7 cellular contexts compared by ENCODE assay signal in the genomic region with DNA sequence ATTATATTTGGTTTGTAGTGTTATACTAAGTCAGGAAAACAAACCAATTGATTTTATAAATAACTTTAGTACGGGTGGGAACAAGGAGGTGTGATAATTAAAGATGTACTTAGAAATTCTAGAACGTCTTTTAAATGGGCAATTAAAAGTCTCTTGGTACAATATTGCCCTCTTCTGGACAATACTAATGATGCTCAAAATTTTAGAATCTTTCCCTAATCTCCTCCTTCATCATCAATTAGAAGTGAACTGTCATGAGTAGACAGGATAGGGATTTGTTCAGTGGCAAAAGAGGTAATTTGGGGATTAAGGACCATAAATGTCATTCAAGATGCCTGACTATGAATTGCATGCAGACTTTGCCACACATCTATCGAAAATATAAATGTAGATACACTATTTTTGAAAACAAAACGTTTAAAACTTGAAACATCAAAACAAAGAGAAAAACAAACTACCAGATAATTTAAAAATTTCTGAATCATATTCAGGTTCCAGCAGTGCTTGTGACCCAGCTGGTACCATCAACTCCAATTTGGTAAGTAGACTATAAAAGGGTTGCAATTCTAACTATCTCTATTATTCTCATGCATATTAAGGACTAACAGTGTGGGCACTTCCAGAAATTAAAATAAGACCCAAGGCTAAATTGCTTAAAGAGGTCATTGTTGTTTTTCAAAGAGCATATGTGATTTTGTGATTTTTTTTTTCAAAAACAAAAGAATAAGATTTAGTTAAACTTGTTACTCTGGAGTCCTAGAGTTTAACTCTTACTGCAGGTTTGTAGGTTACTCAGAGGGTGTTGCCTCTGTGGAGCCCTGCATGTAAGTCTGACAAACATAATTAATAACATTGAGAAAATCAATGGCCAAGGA.
A peak's percentile ranks its signal among the peaks of the same experiment; 100 is the strongest.
DNase-seq lines count a peak whose midpoint lies in the region; ATAC-seq and TF ChIP-seq lines count a peak whose summit lies in the region.

No MANE protein-coding gene starts in this region.

- no peak overlapping the region for H3K27ac ChIP-seq in left lung

- no peaks in the 10 kb centered on the region for H3K36me3 ChIP-seq in left lung

- TF ChIP-seq CTCF in GM12865 (IDR thresholded peaks at IDR 0.05; ENCODE audit: insufficient read depth, low read depth, low read length, missing control alignments) (peak; percentile 40), left lung (IDR thresholded peaks at IDR 0.05) (peak; percentile 29 to 35)

- ATAC-seq in left lung: peak; percentile 40
- no peak for ATAC-seq in GM19452 (IDR thresholded peaks at IDR 0.05; ENCODE audit: unreplicated experiment)
- ATAC-seq in HG02870 (IDR thresholded peaks at IDR 0.05; ENCODE audit: unreplicated experiment): no peak

- H3K4me3 ChIP-seq in GM12865 (ENCODE audit: low read depth, low read length) (no peak overlapping the region), left lung (no peak overlapping the region)

- DNase-seq in GM12865 (ENCODE audit: low read depth) (peak; percentile 23), NCI-H146 treated with DMSO at 0.1 percent for 48 hours (lab: John Stamatoyannopoulos, UW; ENCODE audit: unreplicated experiment) (peak; percentile 66), amniotic epithelial cell (ENCODE audit: low read depth) (peak; percentile 36), left lung (no peak), dedifferentiated amniotic fluid mesenchymal stem cell (ENCODE audit: extremely low spot score) (no peak)

- intact Hi-C loops in left lung (cut with DNase I): no loop called here

- no peaks in the 10 kb centered on the region for H3K4me1 ChIP-seq in left lung

- H3K9me3 ChIP-seq in left lung: no peaks in the 10 kb centered on the region

- H3K27me3 ChIP-seq in left lung: no peaks in the 10 kb centered on the region

Comparison
In these comparisons a context has a peak if more than half of its experiments do, and no peak if none do; other contexts are left out.
1. DNase-seq: peak in GM12865 (single experiment), NCI-H146 treated with DMSO at 0.1 percent for 48 hours (single experiment) and amniotic epithelial cell (single experiment); none in left lung (0 of 2) and dedifferentiated amniotic fluid mesenchymal stem cell (single experiment).